In genomic region chr4:41358626-41359025, GRCh38 we compare ENCODE assay signal across 12 cellular contexts.
DNase-seq lines count a peak whose midpoint lies in the region; ATAC-seq, FAIRE-seq and TF ChIP-seq lines count a peak whose summit lies in the region.
"Had no signal": no experiment of that assay in that cellular context is flagged by ENCODE, and none has a peak within 500 bp of the region (broad histone marks: within the 10 kb centered on the region; RNA-seq: fewer than 3 reads in every experiment).

No MANE protein-coding gene starts in this region.

- WGBS in lung, 2 donors: 58 to 72% methylated on average over 3 of the region's 3 CpGs

- peaks cover 4 to 5% of the 10 kb centered on the region in 2 donors for H3K4me1 ChIP-seq in lung (ENCODE audit: control insufficient read depth in 2 of 2, insufficient read depth in 2 of 2, low read length in 2 of 2)

- no peaks in the 10 kb centered on the region for H3K9me3 ChIP-seq in lung (ENCODE audit: control insufficient read depth in 2 of 2, insufficient read depth in 1 of 2, low read length in 1 of 2)

- peak; percentile 11 for DNase-seq in HT-29 (ENCODE audit: low spot score)
- DNase-seq in bronchial epithelial cell (ENCODE audit: low read depth): peak; percentile 28
- DNase-seq in lung (ENCODE audit: low spot score): peak; percentile 67
- DNase-seq in D341Med (ENCODE audit: low spot score): no peak
- no peak for DNase-seq in NCI-H524 treated with DMSO at 0.1 percent for 48 hours (lab: John Stamatoyannopoulos, UW)
- no peak for DNase-seq in NCI-H524 (lab: John Stamatoyannopoulos, UW)
- DNase-seq: activated CD4-positive, alpha-beta T cell treated with anti-CD3 and anti-CD28 coated beads, Interleukin-2, amount 50 U/mL, for 4 hours; effector memory CD4-positive, alpha-beta T cell; naive thymus-derived CD8-positive, alpha-beta T cell; NCI-H2171 had no signal

- ATAC-seq in lung (ENCODE audit: insufficient read depth, low FRiP score): peak; percentile 6
- ATAC-seq in HG02571 (IDR thresholded peaks at IDR 0.05; ENCODE audit: unreplicated experiment): no peak
- ATAC-seq: naive thymus-derived CD8-positive, alpha-beta T cell had no signal

- no peak for FAIRE-seq in bronchial epithelial cell (lab: Jason Lieb, UNC)

- no peaks in the 10 kb centered on the region for H3K36me3 ChIP-seq in bronchial epithelial cell (ENCODE audit: control insufficient read depth, insufficient read depth, low read length)
- H3K36me3 ChIP-seq in lung (ENCODE audit: control insufficient read depth in 2 of 2, insufficient read depth in 2 of 2, low read length in 2 of 2): no peaks in the 10 kb centered on the region

- H3K4me3 ChIP-seq in bronchial epithelial cell (ENCODE audit: low read depth, low read length) (no peak overlapping the region), lung (no peak overlapping the region)

- peaks cover 3% of the 10 kb centered on the region for H3K27me3 ChIP-seq in bronchial epithelial cell (ENCODE audit: control insufficient read depth, insufficient read depth, low read length)
- H3K27me3 ChIP-seq in lung (ENCODE audit: control insufficient read depth, insufficient read depth): no peaks in the 10 kb centered on the region

- TF ChIP-seq CTCF in 22Rv1 (IDR thresholded peaks at IDR 0.05) (no peak), bronchial epithelial cell (IDR thresholded peaks at IDR 0.05; ENCODE audit: insufficient read depth, low read length, severe bottlenecking) (no peak), lung (IDR thresholded peaks at IDR 0.05; ENCODE audit: control extremely low read depth, extremely low read depth) (no peak)

- H3K27ac ChIP-seq in 22Rv1 (peak overlapping the region; percentile 99), lung (ENCODE audit: low read depth in 1 of 2, low read length in 1 of 2) (peak overlapping the region; percentile 34 to 89)

Comparison
In these comparisons a context has a peak if more than half of its experiments do, and no peak if none do; other contexts are left out.
1. DNase-seq: peak in HT-29 (single experiment), bronchial epithelial cell (single experiment) and lung (single experiment); none in D341Med (single experiment), NCI-H524 treated with DMSO at 0.1 percent for 48 hours (single experiment) and NCI-H524 (0 of 2).